Comparison of ENCODE assay signal across 5 cellular contexts in the genomic region with DNA sequence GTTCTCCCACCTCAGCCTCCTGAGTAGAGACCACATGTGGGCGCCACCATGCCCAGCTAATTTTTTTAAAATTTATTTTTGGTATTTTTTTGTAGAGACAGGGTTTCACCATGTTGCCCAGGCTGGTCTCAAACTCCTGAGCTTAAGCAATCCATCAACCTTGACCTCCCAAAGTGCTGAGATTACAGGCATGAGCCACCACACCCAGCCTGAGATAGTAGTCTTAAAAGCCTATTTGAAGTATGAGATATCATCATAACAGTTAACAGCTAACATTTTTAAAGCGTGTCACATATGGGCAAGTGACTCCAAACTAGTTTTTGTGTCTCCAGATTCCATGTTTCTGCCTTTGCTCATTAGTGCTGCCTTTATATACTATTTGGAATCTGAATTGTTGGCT.
"Had no signal": no experiment of that assay in that cellular context is flagged by ENCODE, and none has a peak within 500 bp of the region (broad histone marks: within the 10 kb centered on the region; RNA-seq: fewer than 3 reads in every experiment).

No MANE protein-coding gene starts in this region.

- H3K4me1 Mint-ChIP-seq: IgD-negative memory B cell had no signal

- H3K4me3 ChIP-seq: K562 had no signal

- H3K27ac ChIP-seq: HL-60 had no signal

- H3K36me3 Mint-ChIP-seq: IgD-negative memory B cell had no signal

- H3K27ac Mint-ChIP-seq: IgD-negative memory B cell had no signal

- H3K4me3 Mint-ChIP-seq: IgD-negative memory B cell had no signal

- DNase-seq: IMR-90, KBM-7 had no signal
